ENCODE assay signal across 1 cellular context in the genomic region with DNA sequence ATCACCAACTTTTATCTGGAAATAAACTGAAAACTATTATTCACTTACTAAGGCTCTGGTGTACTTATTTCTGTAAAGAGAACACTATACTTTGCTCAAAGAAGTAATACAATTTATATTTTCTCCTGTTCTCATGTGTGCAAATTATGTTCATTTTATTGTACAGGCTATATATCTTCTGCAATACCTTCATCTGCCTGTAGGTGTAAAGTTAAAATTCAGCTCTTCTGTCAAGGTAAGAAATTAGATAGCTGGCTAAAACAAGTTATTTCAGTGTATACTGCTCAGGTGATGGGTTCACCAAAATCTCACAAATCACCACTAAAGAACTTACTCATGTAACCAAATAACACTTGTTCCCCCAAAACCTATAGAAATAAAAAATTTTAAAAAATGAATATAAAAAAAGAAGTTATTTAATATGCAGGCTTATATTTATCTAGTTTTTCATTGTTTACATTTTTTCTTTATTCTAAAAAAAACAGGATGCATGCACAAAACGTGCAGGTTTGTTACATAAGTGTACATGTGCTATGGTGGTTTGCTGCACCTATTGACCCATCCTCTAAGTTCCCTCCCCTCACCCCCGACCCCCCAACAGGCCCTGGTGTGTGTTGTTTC.
TF ChIP-seq lines count a peak whose summit lies in the region.

No MANE protein-coding gene starts in this region.

TF ChIP-seq in SK-N-SH, 30 proteins besides CTCF, POLR2A, EP300 and RAD21 (continued from another document):
- TF ChIP-seq, protein P1, sequence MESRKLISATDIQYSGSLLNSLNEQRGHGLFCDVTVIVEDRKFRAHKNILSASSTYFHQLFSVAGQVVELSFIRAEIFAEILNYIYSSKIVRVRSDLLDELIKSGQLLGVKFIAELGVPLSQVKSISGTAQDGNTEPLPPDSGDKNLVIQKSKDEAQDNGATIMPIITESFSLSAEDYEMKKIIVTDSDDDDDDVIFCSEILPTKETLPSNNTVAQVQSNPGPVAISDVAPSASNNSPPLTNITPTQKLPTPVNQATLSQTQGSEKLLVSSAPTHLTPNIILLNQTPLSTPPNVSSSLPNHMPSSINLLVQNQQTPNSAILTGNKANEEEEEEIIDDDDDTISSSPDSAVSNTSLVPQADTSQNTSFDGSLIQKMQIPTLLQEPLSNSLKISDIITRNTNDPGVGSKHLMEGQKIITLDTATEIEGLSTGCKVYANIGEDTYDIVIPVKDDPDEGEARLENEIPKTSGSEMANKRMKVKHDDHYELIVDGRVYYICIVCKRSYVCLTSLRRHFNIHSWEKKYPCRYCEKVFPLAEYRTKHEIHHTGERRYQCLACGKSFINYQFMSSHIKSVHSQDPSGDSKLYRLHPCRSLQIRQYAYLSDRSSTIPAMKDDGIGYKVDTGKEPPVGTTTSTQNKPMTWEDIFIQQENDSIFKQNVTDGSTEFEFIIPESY (IDR thresholded peaks at IDR 0.05; ENCODE audit: borderline replicate concordance, low read depth) = no peak
